In the genomic region with DNA sequence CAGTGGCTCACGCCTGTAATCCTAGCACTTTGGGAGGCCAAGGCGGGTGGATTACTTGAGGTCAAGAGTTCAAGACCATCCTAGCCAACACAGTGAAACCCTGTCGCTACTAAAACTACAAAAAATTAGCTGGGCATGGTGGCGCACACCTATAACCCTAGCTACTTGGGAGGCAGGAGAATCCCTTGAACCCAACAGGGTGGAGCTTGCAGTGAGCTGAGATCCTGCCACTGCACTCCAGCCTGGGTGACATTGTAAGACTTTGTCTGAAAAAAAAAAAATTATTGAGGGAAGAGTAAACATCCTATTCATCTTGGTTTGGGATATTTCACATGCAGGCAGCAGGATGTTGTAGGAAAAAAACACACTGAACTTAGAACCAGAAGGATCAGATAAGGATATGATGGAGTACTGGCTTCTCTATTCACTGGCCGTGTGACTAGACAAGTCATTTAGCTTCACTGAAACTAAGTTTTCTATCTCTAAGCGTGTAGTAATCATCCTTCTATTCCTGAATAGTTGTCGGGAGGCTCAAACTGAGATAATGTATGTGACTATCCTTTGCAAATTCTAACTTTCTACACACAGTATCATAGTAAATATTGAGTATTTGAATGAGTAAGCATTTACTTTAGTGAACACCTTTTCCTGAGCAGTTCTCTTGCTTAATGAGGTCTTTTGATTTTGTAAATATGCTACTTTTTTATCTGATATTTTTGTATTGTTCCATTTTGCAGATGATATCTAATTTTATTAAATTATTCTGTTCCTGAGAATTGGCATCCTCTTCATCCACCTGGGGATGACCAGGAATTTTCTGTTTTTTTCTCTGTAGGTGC, we compare ENCODE assay signal across 10 cellular contexts. TPM values are rescaled to one million over a fixed set of nuclear protein-coding genes. Genes with fewer than 3 reads are reported as not detected.
A peak's percentile ranks its signal among the peaks of the same experiment; 100 is the strongest.
DNase-seq lines count a peak whose midpoint lies in the region; ATAC-seq, FAIRE-seq and TF ChIP-seq lines count a peak whose summit lies in the region.
"Had no signal": no experiment of that assay in that cellular context is flagged by ENCODE, and none has a peak within 500 bp of the region (broad histone marks: within the 10 kb centered on the region; RNA-seq: fewer than 3 reads in every experiment).

No MANE protein-coding gene starts in this region.

- no peak overlapping the region for H3K4me3 ChIP-seq in GM23338
- no peak overlapping the region for H3K4me3 ChIP-seq in small intestine (ENCODE audit: low read depth in 1 of 2, low read length in 2 of 2)
- H3K4me3 ChIP-seq in aorta (ENCODE audit: low read length in 2 of 2): no peak overlapping the region

- WGBS in small intestine, 3 donors: 60 to 69% (median 67%) methylated on average over 7 of the region's 7 CpGs
- 79 to 81% methylated on average over 7 of the region's 7 CpGs for WGBS in aorta, 2 donors

- no peak for DNase-seq in GM23338 (ENCODE audit: low spot score)
- no peak for DNase-seq in RWPE1 (ENCODE audit: low spot score)
- DNase-seq in endothelial cell (ENCODE audit: low spot score): no peak
- peak; percentile 53 for DNase-seq in small intestine
- DNase-seq in aorta: no peak
- DNase-seq in stimulated activated CD4-positive, alpha-beta T cell treated with anti-CD3 and anti-CD28 coated beads, Interleukin-12 subunit alpha, Interleukin-12 subunit beta, amount 100 ng/mL, for 4 hours: no peak
- no peak for DNase-seq in NCI-H1092 (lab: John Stamatoyannopoulos, UW)
- DNase-seq: NCI-H1436 had no signal

- H3K27ac ChIP-seq in GM23338 (ENCODE audit: low read depth) (peak overlapping the region; percentile 40), RWPE1 (peak overlapping the region; percentile 43; the same call in 1 of the 2 replicates), small intestine (ENCODE audit: low read depth in 1 of 2, low read length in 1 of 2) (peak overlapping the region; percentile 34 to 82), aorta (ENCODE audit: low read depth in 1 of 2, low read length in 2 of 2) (no peak overlapping the region)

- H3F3A ChIP-seq in GM23338 (replicated peaks; ENCODE audit: low read depth): no peaks in the 10 kb centered on the region

- peaks cover 66% of the 10 kb centered on the region for H3K79me2 ChIP-seq in GM23338 (replicated peaks; ENCODE audit: insufficient read depth)

- no peaks in the 10 kb centered on the region for H3K9me2 ChIP-seq in GM23338 (ENCODE audit: insufficient read depth)

- peaks cover 21% of the 10 kb centered on the region for H3K4me1 ChIP-seq in GM23338 (ENCODE audit: insufficient read depth)
- H3K4me1 ChIP-seq in small intestine (ENCODE audit: control insufficient read depth in 2 of 2, insufficient read depth in 1 of 2, low read depth in 1 of 2, low read length in 1 of 2): peaks cover 17 to 31% of the 10 kb centered on the region in 2 donors
- H3K4me1 ChIP-seq in aorta (ENCODE audit: control insufficient read depth in 1 of 2, insufficient read depth in 2 of 2, low read length in 2 of 2): peaks cover 8 to 10% of the 10 kb centered on the region in 2 donors

- H3K27ac Mint-ChIP-seq in GM23338 (peak overlapping the region; percentile 85), endothelial cell (ENCODE audit: unreplicated experiment) (peak overlapping the region; percentile 77)

- POLR2A ChIA-PET in RWPE1 (lab: Yijun Ruan, JAX; ENCODE audit: low non-redundant PET): no interaction called here

- H3K27me3 Mint-ChIP-seq in GM23338 (ENCODE audit: insufficient read depth, low read depth, poor library complexity): peaks cover 2% of the 10 kb centered on the region
- peaks cover 3% of the 10 kb centered on the region for H3K27me3 Mint-ChIP-seq in endothelial cell (ENCODE audit: unreplicated experiment)

- ATAC-seq in GM23338: peak; percentile 20; the same call in 2 of the 3 replicates
- no peak for ATAC-seq in aorta (ENCODE audit: low FRiP score)
- ATAC-seq in GM19463 (IDR thresholded peaks at IDR 0.05; ENCODE audit: unreplicated experiment): no peak

- peaks cover 34% of the 10 kb centered on the region for H4K20me1 ChIP-seq in GM23338 (replicated peaks; ENCODE audit: insufficient read depth)

- H3K36me3 ChIP-seq in GM23338 (ENCODE audit: insufficient read depth) (peaks cover 32% of the 10 kb centered on the region), small intestine (ENCODE audit: control insufficient read depth in 2 of 2, insufficient read depth in 2 of 2, low read length in 2 of 2) (peaks cover 10 to 17% of the 10 kb centered on the region in 2 donors), aorta (ENCODE audit: control insufficient read depth in 1 of 2, insufficient read depth in 2 of 2, low read length in 1 of 2) (peaks cover 11 to 12% of the 10 kb centered on the region in 2 donors)

- CTCF ChIA-PET in RWPE1 (lab: Yijun Ruan, JAX): no interaction called here

- intact Hi-C loops in aorta (cut with DNase I): no loop called here

- H3K4me1 Mint-ChIP-seq in GM23338 (peaks cover 39% of the 10 kb centered on the region), endothelial cell (ENCODE audit: unreplicated experiment) (peaks cover 71% of the 10 kb centered on the region)

- H2AFZ ChIP-seq in GM23338: no peak overlapping the region

- no peaks in the 10 kb centered on the region for H3K9me3 Mint-ChIP-seq in GM23338
- no peaks in the 10 kb centered on the region for H3K9me3 Mint-ChIP-seq in endothelial cell (ENCODE audit: unreplicated experiment)

- H3K9me3 ChIP-seq in small intestine (ENCODE audit: control insufficient read depth, low read depth) (no peaks in the 10 kb centered on the region), aorta (ENCODE audit: control insufficient read depth, low read length) (no peaks in the 10 kb centered on the region)

- no peak for FAIRE-seq in small intestine (lab: Jason Lieb, UNC)
- FAIRE-seq: colon had no signal

- H3K36me3 Mint-ChIP-seq in GM23338 (ENCODE audit: low read depth) (peaks cover 33% of the 10 kb centered on the region), endothelial cell (ENCODE audit: low read depth, unreplicated experiment) (peaks cover 19% of the 10 kb centered on the region)

- TF ChIP-seq CTCF in GM23338 (conservative IDR thresholded peaks at IDR 0.05; ENCODE audit: low read depth in 2 of 2) (no peak), RWPE1 (conservative IDR thresholded peaks at IDR 0.05; ENCODE audit: low read depth) (no peak), endothelial cell (IDR thresholded peaks at IDR 0.05; ENCODE audit: unreplicated experiment) (no peak)

- H3K27me3 ChIP-seq in GM23338 (ENCODE audit: insufficient read depth) (no peaks in the 10 kb centered on the region), small intestine (ENCODE audit: control insufficient read depth in 2 of 2, insufficient read depth in 2 of 2, low read length in 2 of 2) (no peaks in the 10 kb centered on the region), aorta (ENCODE audit: control insufficient read depth in 1 of 2, insufficient read depth in 2 of 2, low read length in 1 of 2) (no peaks in the 10 kb centered on the region)

- H3K4me3 Mint-ChIP-seq in GM23338 (peak overlapping the region; percentile 12; the same call in 1 of the 3 replicates), endothelial cell (ENCODE audit: unreplicated experiment) (peak overlapping the region; percentile 1)

- peak overlapping the region; percentile 40; the same call in 1 of the 2 replicates for H3K4me2 ChIP-seq in GM23338

TF ChIP-seq in GM23338, 12 proteins besides CTCF, POLR2A, EP300 and RAD21:
- TF ChIP-seq CREB1 (CRISPR knock-in tag; IDR thresholded peaks at IDR 0.05; ENCODE audit: low read depth) (no peak), JUNB (IDR thresholded peaks at IDR 0.05; ENCODE audit: unreplicated experiment) (no peak), NANOG (IDR thresholded peaks at IDR 0.05; ENCODE audit: borderline replicate concordance) (no peak)

RNA-seq across cellular contexts. Expression of a gene that starts 18.1 kb away (rescaled TPM):
- 222 and 254 TPM in 2 replicates for total RNA-seq in GM23338 (2014; rRNA removed; shearing (Covaris generic))
- polyA plus RNA-seq in GM23338 (2016; fragmentation: Nextera tagmentation; extraction: Ambion mirVana) (109 and 133 TPM in 2 replicates), small intestine (100 to 1,000 TPM; 186 to 224 (median 195) TPM), aorta (100 to 1,000 TPM; 209 to 269 TPM)
- total RNA-seq in endothelial cell (ENCODE audit: unreplicated experiment) (378 TPM), aorta (100 to 1,000 TPM; 373 to 493 TPM)

RNA-seq across cellular contexts. Expression of a gene that starts 38.4 kb away (rescaled TPM):
- 202 and 234 TPM in 2 replicates for total RNA-seq in GM23338 (2014; rRNA removed; shearing (Covaris generic))
- 59.4 and 67.4 TPM in 2 replicates for polyA plus RNA-seq in GM23338 (2016; fragmentation: Nextera tagmentation; extraction: Ambion mirVana)
- total RNA-seq in endothelial cell (ENCODE audit: unreplicated experiment): 52.7 TPM
- 10 to 100 TPM in 1 of 3 donors, 1 to 10 TPM in 2; 5.1 to 37.1 (median 8.9) TPM for polyA plus RNA-seq in small intestine
- 10 to 100 TPM; 80.5 to 84.2 TPM for total RNA-seq in aorta
- polyA plus RNA-seq in aorta: 10 to 100 TPM; 56.7 to 93.7 TPM

Comparison
In these comparisons a context has a peak if more than half of its experiments do, and no peak if none do; other contexts are left out.
1. H3K27ac ChIP-seq: peak in GM23338 (single experiment), RWPE1 (single experiment) and small intestine (2 of 2); none in aorta (0 of 2).